In the genomic region with DNA sequence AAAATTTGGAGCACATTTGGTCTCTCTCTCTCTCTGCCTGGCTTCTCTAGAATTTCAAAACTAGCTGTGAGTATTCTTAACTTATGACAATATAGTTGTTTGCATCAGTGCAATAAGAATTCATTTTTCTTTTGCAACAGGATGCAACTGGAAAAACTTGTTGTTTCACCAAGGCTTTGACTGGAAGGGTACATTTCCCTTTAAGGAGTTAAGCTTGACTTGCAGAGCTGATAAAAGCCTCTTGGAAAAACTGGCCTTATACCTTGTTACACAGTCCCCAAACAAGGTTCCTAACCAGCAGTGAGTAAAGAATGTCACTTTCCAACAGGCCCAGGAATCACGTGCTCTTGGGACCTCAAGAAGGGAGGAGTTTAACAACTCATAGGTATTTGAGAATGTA, we compare ENCODE assay signal across 6 cellular contexts. TPM values are rescaled to one million over a fixed set of nuclear protein-coding genes. Genes with fewer than 3 reads are reported as not detected.
"Had no signal": no experiment of that assay in that cellular context is flagged by ENCODE, and none has a peak within 500 bp of the region (broad histone marks: within the 10 kb centered on the region; RNA-seq: fewer than 3 reads in every experiment).

No MANE protein-coding gene starts in this region.

- ATAC-seq: HepG2, K562 had no signal

- H3K27ac ChIP-seq: HL-60 had no signal

- DNase-seq: IMR-90, KBM-7 had no signal

- H3K4me3 ChIP-seq: K562 had no signal

- FAIRE-seq: HepG2, HTR-8/SVneo, K562 had no signal

RNA-seq across cellular contexts. Expression of a gene that starts 25.9 kb away (rescaled TPM):
- total RNA-seq: HepG2 had no signal
- polyA plus RNA-seq: HepG2 had no signal

RNA-seq across cellular contexts. Expression of a gene that starts 45.3 kb away (rescaled TPM):
- total RNA-seq: HepG2 had no signal
